8 cellular contexts compared by ENCODE assay signal in genomic region chr3:194140520-194141414, GRCh38. TPM values are rescaled to one million over a fixed set of nuclear protein-coding genes. Genes with fewer than 3 reads are reported as not detected.
DNase-seq lines count a peak whose midpoint lies in the region; ATAC-seq and TF ChIP-seq lines count a peak whose summit lies in the region.

No MANE protein-coding gene starts in this region.

- peaks cover 71% of the 10 kb centered on the region for H3K27me3 Mint-ChIP-seq in activated T-helper 2 cell treated with anti-CD3 and anti-CD28 coated beads, Interferon-gamma antibody, Interleukin-2, Interleukin-4, amounts not matched to agents 10 μg/mL and 5 μg/mL and 100 μg/mL, durations not matched to agents 14 hours and 24 hours and 36 hours (ENCODE audit: low read depth)
- H3K27me3 Mint-ChIP-seq in osteocyte (ENCODE audit: unreplicated experiment) = peaks cover 10% of the 10 kb centered on the region

- peaks cover 35% of the 10 kb centered on the region for H3K4me1 Mint-ChIP-seq in activated T-helper 2 cell treated with anti-CD3 and anti-CD28 coated beads, Interferon-gamma antibody, Interleukin-2, Interleukin-4, amounts not matched to agents 10 μg/mL and 5 μg/mL and 100 μg/mL, durations not matched to agents 14 hours and 24 hours and 36 hours (ENCODE audit: low read depth)
- peaks cover 45% of the 10 kb centered on the region for H3K4me1 Mint-ChIP-seq in osteocyte (ENCODE audit: unreplicated experiment)

- H3K27ac Mint-ChIP-seq in activated T-helper 2 cell treated with anti-CD3 and anti-CD28 coated beads, Interferon-gamma antibody, Interleukin-2, Interleukin-4, amounts not matched to agents 10 μg/mL and 5 μg/mL and 100 μg/mL, durations not matched to agents 14 hours and 24 hours and 36 hours = no peak overlapping the region
- peak overlapping the region; percentile 81 for H3K27ac Mint-ChIP-seq in osteocyte (ENCODE audit: unreplicated experiment)

- intact Hi-C loops in activated T-helper 2 cell treated with anti-CD3 and anti-CD28 coated beads, Interferon-gamma antibody, Interleukin-2, Interleukin-4, amounts not matched to agents 10 μg/mL and 5 μg/mL and 100 μg/mL, durations not matched to agents 14 hours and 24 hours and 36 hours (cut with micrococcal nuclease) = no loop called here

- peaks cover 3% of the 10 kb centered on the region for H3K36me3 Mint-ChIP-seq in activated T-helper 2 cell treated with anti-CD3 and anti-CD28 coated beads, Interferon-gamma antibody, Interleukin-2, Interleukin-4, amounts not matched to agents 10 μg/mL and 5 μg/mL and 100 μg/mL, durations not matched to agents 14 hours and 24 hours and 36 hours (ENCODE audit: low read depth)
- H3K36me3 Mint-ChIP-seq in osteocyte (ENCODE audit: unreplicated experiment) = peaks cover 10% of the 10 kb centered on the region

- TF ChIP-seq CTCF in osteocyte (IDR thresholded peaks at IDR 0.05) = no peak

- no peak overlapping the region for H3K4me3 Mint-ChIP-seq in activated T-helper 2 cell treated with anti-CD3 and anti-CD28 coated beads, Interferon-gamma antibody, Interleukin-2, Interleukin-4, amounts not matched to agents 10 μg/mL and 5 μg/mL and 100 μg/mL, durations not matched to agents 14 hours and 24 hours and 36 hours (ENCODE audit: low read depth)
- peak overlapping the region; percentile 55 for H3K4me3 Mint-ChIP-seq in osteocyte (ENCODE audit: unreplicated experiment)

- peak in 2 of 3 experiments; percentile 89 to 93 for DNase-seq in NCI-H1417 (lab: John Stamatoyannopoulos, UW)
- DNase-seq in NCI-H1417 treated with DMSO at 0.1 percent for 48 hours (lab: John Stamatoyannopoulos, UW) = no peak
- DNase-seq in NCI-H2081 (lab: John Stamatoyannopoulos, UW) = peak; percentile 92 to 93
- DNase-seq in activated T-helper 2 cell treated with anti-CD3 and anti-CD28 coated beads, Interferon-gamma antibody, Interleukin-2, Interleukin-4, amounts not matched to agents 10 μg/mL and 5 μg/mL and 100 μg/mL, durations not matched to agents 14 hours and 24 hours and 36 hours (ENCODE audit: low spot score) = peak; percentile 15
- DNase-seq in glomerular visceral epithelial cell (ENCODE audit: extremely low spot score) = peak; percentile 71
- DNase-seq in osteocyte (ENCODE audit: extremely low spot score, unreplicated experiment) = peak; percentile 86
- no peak for DNase-seq in pons (ENCODE audit: low spot score)

- no peak for ATAC-seq in GM21360 (IDR thresholded peaks at IDR 0.05; ENCODE audit: unreplicated experiment)

- H3K9me3 Mint-ChIP-seq in activated T-helper 2 cell treated with anti-CD3 and anti-CD28 coated beads, Interferon-gamma antibody, Interleukin-2, Interleukin-4, amounts not matched to agents 10 μg/mL and 5 μg/mL and 100 μg/mL, durations not matched to agents 14 hours and 24 hours and 36 hours = no peaks in the 10 kb centered on the region
- H3K9me3 Mint-ChIP-seq in osteocyte (ENCODE audit: unreplicated experiment) = no peaks in the 10 kb centered on the region

RNA-seq across cellular contexts. Expression of gene HES1, which starts 4.8 kb away (rescaled TPM):
- 0.37 and 0.53 TPM in 2 replicates for total RNA-seq in activated T-helper 2 cell treated with anti-CD3 and anti-CD28 coated beads, Interferon-gamma antibody, Interleukin-2, Interleukin-4, amounts not matched to agents 10 μg/mL and 5 μg/mL and 100 μg/mL, durations not matched to agents 14 hours and 24 hours and 36 hours
- 41.0 and 51.6 TPM in 2 replicates for total RNA-seq in osteocyte

Comparison
In these comparisons a context has a peak if more than half of its experiments do, and no peak if none do; other contexts are left out.
1. DNase-seq: peak in NCI-H1417 (2 of 3), NCI-H2081 (2 of 2), activated T-helper 2 cell treated with anti-CD3 and anti-CD28 coated beads, Interferon-gamma antibody, Interleukin-2, Interleukin-4, amounts not matched to agents 10 μg/mL and 5 μg/mL and 100 μg/mL, durations not matched to agents 14 hours and 24 hours and 36 hours (single experiment), glomerular visceral epithelial cell (single experiment) and osteocyte (single experiment); none in NCI-H1417 treated with DMSO at 0.1 percent for 48 hours (single experiment) and pons (single experiment).
2. RNA of gene HES1, which starts 4.8 kb away (total RNA-seq): 41.0 to 51.6 TPM in osteocyte; 0.37 to 0.53 TPM in activated T-helper 2 cell treated with anti-CD3 and anti-CD28 coated beads, Interferon-gamma antibody, Interleukin-2, Interleukin-4, amounts not matched to agents 10 μg/mL and 5 μg/mL and 100 μg/mL, durations not matched to agents 14 hours and 24 hours and 36 hours; every median in the first group is over 10 times any median in the second.